In the genomic region with DNA sequence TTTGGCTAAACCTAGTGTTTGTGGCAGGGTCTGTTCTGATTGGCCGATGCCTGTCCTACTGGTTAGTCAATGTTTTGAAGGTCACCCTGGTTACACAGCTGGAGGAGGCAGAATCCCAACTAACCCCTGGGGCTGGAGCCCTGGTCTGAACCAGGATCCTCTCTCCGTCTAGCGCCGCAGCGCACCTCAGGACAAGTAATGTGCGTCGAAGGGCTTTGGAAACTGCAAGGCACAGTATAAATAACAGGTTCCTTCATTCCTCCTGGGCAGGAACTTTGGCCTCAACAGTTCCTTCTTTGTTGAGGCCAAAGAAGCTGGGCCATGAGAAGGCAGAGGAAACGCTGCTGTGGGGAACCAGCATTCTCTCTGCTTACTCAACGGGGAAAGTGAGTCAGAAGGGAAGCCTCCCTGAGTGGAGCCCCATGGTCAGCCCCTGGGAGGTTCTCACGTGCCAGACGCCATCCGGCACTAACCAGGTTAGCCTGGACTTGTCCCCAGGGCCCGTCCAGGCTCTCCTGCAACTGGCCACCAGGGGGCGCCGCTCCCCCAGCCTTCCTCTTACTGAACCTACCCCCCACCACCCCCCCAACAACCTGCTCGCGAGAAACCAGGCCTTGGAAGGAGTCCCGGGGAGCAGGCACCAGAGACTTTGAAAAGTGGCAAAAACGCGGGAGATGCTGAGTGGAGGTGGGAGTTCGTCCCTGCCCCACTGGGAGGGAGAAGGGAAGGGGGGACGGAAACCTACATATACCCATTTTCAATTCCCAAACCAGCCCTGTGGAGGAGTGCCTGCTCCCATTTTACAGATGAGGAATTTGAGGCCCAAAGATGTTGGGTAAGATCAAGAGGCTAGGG, we compare ENCODE assay signal across 8 cellular contexts.
DNase-seq lines count a peak whose midpoint lies in the region; ATAC-seq lines count a peak whose summit lies in the region.

No MANE protein-coding gene starts in this region.

- in situ Hi-C loops in ACHN (cut with HindIII; ENCODE audit: low pct_ligation_motif_present, low pct_unique_long_range_greater_than_20kb, low sequenced_read_pairs) = no loop called here

- H3K4me3 Mint-ChIP-seq in central memory CD8-positive, alpha-beta T cell = peak overlapping the region; percentile 82

- peak; percentile 99 for DNase-seq in ACHN
- DNase-seq in NCI-H2227 treated with DMSO at 0.1 percent for 48 hours (lab: John Stamatoyannopoulos, UW) = peak; percentile 74
- peak; percentile 93 for DNase-seq in activated CD4-positive, CD25-positive, alpha-beta regulatory T cell treated with anti-CD3 and anti-CD28 coated beads, Interleukin-2, amount 50 U/mL, for 72 hours
- peak; percentile 80 to 88 for DNase-seq in central memory CD8-positive, alpha-beta T cell (ENCODE audit: low spot score in 2 of 2)
- peak; percentile 86 to 96 (median 90) for DNase-seq in stimulated activated CD4-positive, alpha-beta T cell treated with anti-CD3 and anti-CD28 coated beads, Interleukin-1b, Interleukin-23, amount 100 ng/mL, for 24 hours (ENCODE audit: low read depth in 4 of 4, low spot score in 1 of 4)

- H3K9me3 Mint-ChIP-seq in central memory CD8-positive, alpha-beta T cell = no peaks in the 10 kb centered on the region

- H3K27me3 ChIP-seq in layer of hippocampus (ENCODE audit: control insufficient read depth, insufficient read depth, low read length) = no peaks in the 10 kb centered on the region

- peak overlapping the region; percentile 87 for H3K27ac Mint-ChIP-seq in central memory CD8-positive, alpha-beta T cell (ENCODE audit: low read depth)

- H3K27ac ChIP-seq in layer of hippocampus (ENCODE audit: low read depth, low read length) = peak overlapping the region; percentile 100

- H3K4me1 Mint-ChIP-seq in central memory CD8-positive, alpha-beta T cell = peaks cover 17% of the 10 kb centered on the region

- ATAC-seq in GM18520 (IDR thresholded peaks at IDR 0.05; ENCODE audit: unreplicated experiment) = peak; percentile 43
- ATAC-seq in HG03135 (IDR thresholded peaks at IDR 0.05; ENCODE audit: unreplicated experiment) = peak; percentile 39
- peak; percentile 65 for ATAC-seq in central memory CD8-positive, alpha-beta T cell (replicated peaks; ENCODE audit: extremely low read depth, poor library complexity, severe bottlenecking)

- H3K36me3 Mint-ChIP-seq in central memory CD8-positive, alpha-beta T cell (ENCODE audit: insufficient read depth) = peaks cover 15% of the 10 kb centered on the region

- H3K27me3 Mint-ChIP-seq in central memory CD8-positive, alpha-beta T cell = no peaks in the 10 kb centered on the region

Comparison
In these comparisons a context has a peak if more than half of its experiments do, and no peak if none do; other contexts are left out.
1. Peak in every context shown above with its lines: DNase-seq, ATAC-seq and H3K27ac ChIP-seq.